21 cellular contexts compared by ENCODE assay signal in the genomic region with DNA sequence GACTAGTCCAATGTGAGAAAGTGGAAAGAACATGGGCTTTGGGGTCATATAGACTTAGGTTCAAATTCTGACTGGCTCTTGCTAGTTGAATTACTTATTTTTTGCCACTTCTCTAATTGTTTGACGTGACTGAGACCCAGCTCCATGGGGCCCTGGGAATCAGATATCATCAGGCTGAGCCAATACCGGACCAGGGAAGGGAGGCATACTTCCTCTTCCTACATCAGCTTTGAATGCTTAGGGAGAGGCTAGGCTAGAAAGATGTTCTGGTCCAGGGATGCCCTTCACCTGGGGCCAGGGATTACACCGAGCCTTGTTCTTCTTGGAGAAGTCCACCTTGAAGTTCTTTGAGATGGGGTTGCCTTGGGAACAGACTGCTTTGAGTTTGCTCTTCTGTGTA. TPM values are rescaled to one million over a fixed set of nuclear protein-coding genes. Genes with fewer than 3 reads are reported as not detected.
"Had no signal": no experiment of that assay in that cellular context is flagged by ENCODE, and none has a peak within 500 bp of the region (broad histone marks: within the 10 kb centered on the region; RNA-seq: fewer than 3 reads in every experiment).

No MANE protein-coding gene starts in this region.

- H3K4me1 ChIP-seq: lower lobe of right lung, testis had no signal

- H3K4me3 ChIP-seq: lower lobe of right lung, pancreas, testis had no signal

- DNase-seq: activated CD4-positive, alpha-beta T cell treated with anti-CD3 and anti-CD28 coated beads for 36 hours; activated CD4-positive, alpha-beta T cell treated with anti-CD3 and anti-CD28 coated beads, Interleukin-2, amount 50 U/mL, for 48 hours; cerebellar nuclear complex; cortex of kidney; head of caudate nucleus; lower lobe of right lung; natural killer cell; pancreas; stimulated activated CD4-positive, alpha-beta T cell treated with anti-CD3 and anti-CD28 coated beads, Interleukin-4, amount 100 ng/mL, for 4 hours; T1000; testis had no signal

- H3K9me3 ChIP-seq: lower lobe of right lung, pancreas, testis had no signal

- FAIRE-seq: bronchial epithelial cell, endometrium, frontal cortex, keratinocyte, pancreas had no signal

- ATAC-seq: activated CD4-positive, alpha-beta T cell treated with anti-CD3 and anti-CD28 coated beads for 36 hours; lower lobe of right lung; natural killer cell; pancreas; sciatic nerve; stimulated activated memory B cell treated with anti-CD40 and anti-IgM and Interleukin-4, amounts not matched to agents 10 μg/mL and 1 μg/mL and 100 μg/mL, for 72 hours; WTC11 had no signal

- H3K27ac ChIP-seq: lower lobe of right lung, pancreas, testis had no signal

- H3K27me3 ChIP-seq: pancreas, testis had no signal

- H3K36me3 ChIP-seq: lower lobe of right lung, pancreas had no signal

RNA-seq across cellular contexts. Expression of a gene that starts 3.7 kb away (rescaled TPM):
- total RNA-seq: activated CD4-positive, alpha-beta T cell treated with anti-CD3 and anti-CD28 coated beads for 36 hours; bronchial epithelial cell; frontal cortex; lower lobe of right lung; natural killer cell; pancreas; pulmonary artery endothelial cell; sciatic nerve; ureter; WTC11 had no signal
- polyA plus RNA-seq: keratinocyte had no signal

RNA-seq across cellular contexts. Expression of a gene that starts 16.9 kb away (rescaled TPM):
- total RNA-seq: natural killer cell, pulmonary artery endothelial cell had no signal

RNA-seq across cellular contexts. Expression of a gene that starts 18.3 kb away (rescaled TPM):
- total RNA-seq: activated CD4-positive, alpha-beta T cell treated with anti-CD3 and anti-CD28 coated beads for 36 hours; bronchial epithelial cell; frontal cortex; lower lobe of right lung; natural killer cell; pulmonary artery endothelial cell; sciatic nerve; testis; ureter had no signal
- polyA plus RNA-seq: esophagus, keratinocyte, pancreas had no signal
